Comparison of ENCODE assay signal across 8 cellular contexts in the genomic region with DNA sequence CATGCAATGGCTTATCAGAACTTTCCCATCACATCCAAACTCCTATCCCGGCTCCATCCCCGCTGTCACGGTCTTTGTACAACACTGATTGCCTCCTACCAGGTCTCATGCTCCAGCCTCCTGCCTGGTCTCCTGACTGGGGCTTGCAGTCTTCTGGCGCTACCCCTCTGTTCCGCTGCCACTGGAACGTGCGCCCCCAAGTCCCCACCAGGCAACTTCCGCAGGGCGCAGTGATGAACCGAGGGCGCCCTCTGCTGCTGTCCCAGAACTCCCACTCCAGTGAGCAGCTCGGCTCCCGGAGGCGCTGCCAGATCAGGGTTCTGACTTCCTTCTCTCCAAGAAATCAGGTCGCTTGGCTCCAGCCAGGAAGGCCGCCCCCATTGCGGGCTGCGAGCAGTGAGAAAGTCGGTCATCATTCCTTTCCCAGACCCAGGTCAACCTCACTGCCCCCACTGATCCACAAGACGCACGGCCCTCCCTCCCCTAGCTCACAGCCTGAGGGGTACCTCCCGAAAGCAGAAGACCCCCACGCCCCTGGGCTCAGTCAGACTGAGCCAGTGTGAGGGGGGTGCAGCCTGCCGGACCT. TPM values are rescaled to one million over a fixed set of nuclear protein-coding genes. Genes with fewer than 3 reads are reported as not detected.
DNase-seq lines count a peak whose midpoint lies in the region; ATAC-seq and TF ChIP-seq lines count a peak whose summit lies in the region.

No MANE protein-coding gene starts in this region.

- DNase-seq in GDM1 (lab: John Stamatoyannopoulos, UW), result peak; percentile 42
- DNase-seq in NB4 (ENCODE audit: low read depth), result peak; percentile 67
- peak; percentile 52 for DNase-seq in activated CD8-positive, alpha-beta T cell treated with anti-CD3 and anti-CD28 coated beads, Interleukin-2, amount 10 ng/mL, durations not matched to agents 7 days and 5 days
- peak; percentile 61 for DNase-seq in fibroblast of mammary gland (ENCODE audit: low read depth)
- DNase-seq in natural killer cell treated with Interleukin-12 subunit alpha and Interleukin-12 subunit beta and Interleukin-15 and Interleukin-18, amount 100 ng/mL, for 72 hours (ENCODE audit: low spot score), result no peak
- peak; percentile 34 to 36 for DNase-seq in uterus

- TF ChIP-seq POLR2A in NB4 (IDR thresholded peaks at IDR 0.05; ENCODE audit: extremely low read depth, insufficient read length) (no peak), uterus (IDR thresholded peaks at IDR 0.05) (no peak)

- no peaks in the 10 kb centered on the region for H3K36me3 ChIP-seq in uterus

- H3K9me3 ChIP-seq in uterus, result no peaks in the 10 kb centered on the region

- no peaks in the 10 kb centered on the region for H3K9me3 Mint-ChIP-seq in activated CD8-positive, alpha-beta T cell treated with anti-CD3 and anti-CD28 coated beads, Interleukin-2, amount 10 ng/mL, durations not matched to agents 7 days and 5 days (ENCODE audit: insufficient read depth)
- no peaks in the 10 kb centered on the region for H3K9me3 Mint-ChIP-seq in natural killer cell treated with Interleukin-12 subunit alpha and Interleukin-12 subunit beta and Interleukin-15 and Interleukin-18, amount 100 ng/mL, for 72 hours

- CTCF ChIA-PET in activated CD8-positive, alpha-beta T cell treated with anti-CD3 and anti-CD28 coated beads, Interleukin-2, amount 10 ng/mL, durations not matched to agents 7 days and 5 days (lab: Charles Lee), result interaction anchor here (0.7 to 2.9 kb wide), 11 partner anchors 20 to 265 kb away, joined by 3 to 25 read pairs (median 4); no protein-coding TSS in a partner anchor

- no peak overlapping the region for H3K27ac Mint-ChIP-seq in activated CD8-positive, alpha-beta T cell treated with anti-CD3 and anti-CD28 coated beads, Interleukin-2, amount 10 ng/mL, durations not matched to agents 7 days and 5 days
- no peak overlapping the region for H3K27ac Mint-ChIP-seq in natural killer cell treated with Interleukin-12 subunit alpha and Interleukin-12 subunit beta and Interleukin-15 and Interleukin-18, amount 100 ng/mL, for 72 hours

- H3K27ac ChIP-seq in uterus, result no peak overlapping the region

- peak; percentile 70 for TF ChIP-seq CTCF in NB4 (IDR thresholded peaks at IDR 0.05; ENCODE audit: low read depth, low read length)
- peak; percentile 81 for TF ChIP-seq CTCF in fibroblast of mammary gland (conservative IDR thresholded peaks at IDR 0.05; ENCODE audit: control insufficient read depth, insufficient read depth, low read depth, low read length)
- TF ChIP-seq CTCF in uterus (IDR thresholded peaks at IDR 0.05), result peak; percentile 52 to 81 (median 62)

- no peaks in the 10 kb centered on the region for H3K36me3 Mint-ChIP-seq in activated CD8-positive, alpha-beta T cell treated with anti-CD3 and anti-CD28 coated beads, Interleukin-2, amount 10 ng/mL, durations not matched to agents 7 days and 5 days (ENCODE audit: low read depth)
- H3K36me3 Mint-ChIP-seq in natural killer cell treated with Interleukin-12 subunit alpha and Interleukin-12 subunit beta and Interleukin-15 and Interleukin-18, amount 100 ng/mL, for 72 hours, result no peaks in the 10 kb centered on the region

- no peak overlapping the region for H3K4me3 Mint-ChIP-seq in activated CD8-positive, alpha-beta T cell treated with anti-CD3 and anti-CD28 coated beads, Interleukin-2, amount 10 ng/mL, durations not matched to agents 7 days and 5 days
- H3K4me3 Mint-ChIP-seq in natural killer cell treated with Interleukin-12 subunit alpha and Interleukin-12 subunit beta and Interleukin-15 and Interleukin-18, amount 100 ng/mL, for 72 hours, result no peak overlapping the region

- H3K4me3 ChIP-seq in NB4 (ENCODE audit: low read depth, low read length) (no peak overlapping the region), fibroblast of mammary gland (ENCODE audit: control insufficient read depth, low read depth, low read length) (peak overlapping the region; percentile 12), uterus (no peak overlapping the region)

- ATAC-seq in activated CD8-positive, alpha-beta T cell treated with anti-CD3 and anti-CD28 coated beads, Interleukin-2, amount 10 ng/mL, durations not matched to agents 7 days and 5 days, result peak; percentile 72
- peak; percentile 63 to 76 for ATAC-seq in natural killer cell treated with Interleukin-12 subunit alpha and Interleukin-12 subunit beta and Interleukin-15 and Interleukin-18, amount 100 ng/mL, for 72 hours
- no peak for ATAC-seq in HG03095 (IDR thresholded peaks at IDR 0.05; ENCODE audit: unreplicated experiment)
- no peak for ATAC-seq in HG03354 (IDR thresholded peaks at IDR 0.05; ENCODE audit: poor library complexity, severe bottlenecking, unreplicated experiment)

- no peaks in the 10 kb centered on the region for H3K27me3 ChIP-seq in uterus

- H3K27me3 Mint-ChIP-seq in activated CD8-positive, alpha-beta T cell treated with anti-CD3 and anti-CD28 coated beads, Interleukin-2, amount 10 ng/mL, durations not matched to agents 7 days and 5 days (ENCODE audit: low read depth), result peaks cover 39% of the 10 kb centered on the region
- peaks cover 11 to 27% of the 10 kb centered on the region in 2 donors for H3K27me3 Mint-ChIP-seq in natural killer cell treated with Interleukin-12 subunit alpha and Interleukin-12 subunit beta and Interleukin-15 and Interleukin-18, amount 100 ng/mL, for 72 hours

- POLR2A ChIA-PET in activated CD8-positive, alpha-beta T cell treated with anti-CD3 and anti-CD28 coated beads, Interleukin-2, amount 10 ng/mL, durations not matched to agents 7 days and 5 days (lab: Charles Lee), result interaction anchor here (1.0 kb wide), 1 partner anchor 67 kb away, joined by 3 read pairs; no protein-coding TSS in a partner anchor

- H3K4me1 Mint-ChIP-seq in activated CD8-positive, alpha-beta T cell treated with anti-CD3 and anti-CD28 coated beads, Interleukin-2, amount 10 ng/mL, durations not matched to agents 7 days and 5 days (ENCODE audit: low read depth), result peaks cover 4% of the 10 kb centered on the region
- H3K4me1 Mint-ChIP-seq in natural killer cell treated with Interleukin-12 subunit alpha and Interleukin-12 subunit beta and Interleukin-15 and Interleukin-18, amount 100 ng/mL, for 72 hours (ENCODE audit: low read depth in 2 of 2), result peaks cover 0 to 4% of the 10 kb centered on the region in 2 donors

- H3K4me1 ChIP-seq in uterus, result no peaks in the 10 kb centered on the region

- intact Hi-C loops in uterus (cut with DNase I; ENCODE audit: low total_unique reads), result no loop called here

RNA-seq across cellular contexts. Expression of a gene that starts 43.9 kb away (rescaled TPM):
- 1 to 10 TPM; 1.4 to 1.7 TPM for total RNA-seq in activated CD8-positive, alpha-beta T cell treated with anti-CD3 and anti-CD28 coated beads, Interleukin-2, amount 10 ng/mL, durations not matched to agents 7 days and 5 days
- 10 to 100 TPM in 1 of 2 donors, 1 to 10 TPM in 1; 8.8 to 15.7 TPM for total RNA-seq in natural killer cell treated with Interleukin-12 subunit alpha and Interleukin-12 subunit beta and Interleukin-15 and Interleukin-18, amount 100 ng/mL, for 72 hours
- total RNA-seq in uterus, result 10 to 100 TPM; 22.4 to 45.7 (median 31.7) TPM

RNA-seq across cellular contexts. Expression of a gene that starts 45.7 kb away (rescaled TPM):
- total RNA-seq in activated CD8-positive, alpha-beta T cell treated with anti-CD3 and anti-CD28 coated beads, Interleukin-2, amount 10 ng/mL, durations not matched to agents 7 days and 5 days, result not detected
- total RNA-seq in natural killer cell treated with Interleukin-12 subunit alpha and Interleukin-12 subunit beta and Interleukin-15 and Interleukin-18, amount 100 ng/mL, for 72 hours, result not detected
- not detected for total RNA-seq in uterus

RNA-seq across cellular contexts. Expression of a gene that starts 57.4 kb away (rescaled TPM):
- 10 to 100 TPM; 16.6 to 21.3 TPM for total RNA-seq in activated CD8-positive, alpha-beta T cell treated with anti-CD3 and anti-CD28 coated beads, Interleukin-2, amount 10 ng/mL, durations not matched to agents 7 days and 5 days
- total RNA-seq in natural killer cell treated with Interleukin-12 subunit alpha and Interleukin-12 subunit beta and Interleukin-15 and Interleukin-18, amount 100 ng/mL, for 72 hours, result 10 to 100 TPM; 27.2 to 47.1 TPM
- total RNA-seq in uterus, result 10 to 100 TPM in 3 of 4 donors, 1 to 10 TPM in 1; 5.9 to 31.1 (median 22.7) TPM

Comparison
In these comparisons a context has a peak if more than half of its experiments do, and no peak if none do; other contexts are left out.
1. ATAC-seq: peak in activated CD8-positive, alpha-beta T cell treated with anti-CD3 and anti-CD28 coated beads, Interleukin-2, amount 10 ng/mL, durations not matched to agents 7 days and 5 days (single experiment) and natural killer cell treated with Interleukin-12 subunit alpha and Interleukin-12 subunit beta and Interleukin-15 and Interleukin-18, amount 100 ng/mL, for 72 hours (2 of 2); none in HG03095 (single experiment) and HG03354 (single experiment).
2. Peak in every context shown above with its lines, with median percentiles within 50 percentile points of each other: CTCF ChIP-seq.